ENCODE assay signal across 9 cellular contexts in genomic region chr11:60912851-60913550, GRCh38. TPM values are rescaled to one million over a fixed set of nuclear protein-coding genes. Genes with fewer than 3 reads are reported as not detected.
DNase-seq lines count a peak whose midpoint lies in the region; ATAC-seq, FAIRE-seq and TF ChIP-seq lines count a peak whose summit lies in the region.
"Had no signal": no experiment of that assay in that cellular context is flagged by ENCODE, and none has a peak within 500 bp of the region (broad histone marks: within the 10 kb centered on the region; RNA-seq: fewer than 3 reads in every experiment).

No MANE protein-coding gene starts in this region.

- H3K9ac ChIP-seq in parathyroid adenoma: no peak overlapping the region

- H2AFZ ChIP-seq in parathyroid adenoma: peak overlapping the region; percentile 96

- no peak for DNase-seq in Calu3
- DNase-seq in RWPE1 (ENCODE audit: low spot score): no peak
- no peak for DNase-seq in frontal cortex (ENCODE audit: low spot score in 2 of 2)
- no peak for DNase-seq in GM10248 (ENCODE audit: extremely low spot score)

- peaks cover 23% of the 10 kb centered on the region for H3K4me1 Mint-ChIP-seq in Calu3 (ENCODE audit: low read depth, unreplicated experiment)

- intact Hi-C loops in Calu3 (cut with micrococcal nuclease; ENCODE audit: unreplicated experiment): no loop called here

- no peak overlapping the region for H3K27ac Mint-ChIP-seq in Calu3 (ENCODE audit: unreplicated experiment)

- H3K36me3 ChIP-seq in esophagus (ENCODE audit: control insufficient read depth in 2 of 2, insufficient read depth in 2 of 2, low read length in 1 of 2) (no peaks in the 10 kb centered on the region), parathyroid adenoma (ENCODE audit: control insufficient read depth, insufficient read depth, low read length) (no peaks in the 10 kb centered on the region)

- peaks cover 20% of the 10 kb centered on the region for H3K36me3 Mint-ChIP-seq in Calu3 (ENCODE audit: insufficient read depth, unreplicated experiment)

- H3K4me2 ChIP-seq in parathyroid adenoma (ENCODE audit: low read length): peak overlapping the region; percentile 83

- POLR2A ChIA-PET in RWPE1 (lab: Yijun Ruan, JAX; ENCODE audit: low non-redundant PET) (no interaction called here), GM10248 (lab: Yijun Ruan, JAX) (interaction anchor here (0.9 kb wide), 1 partner anchor 73 kb away, joined by 3 read pairs; no protein-coding TSS in a partner anchor)

- CTCF ChIA-PET in Calu3 (lab: Charles Lee): interaction anchor here (0.9 to 1.1 kb wide), 2 partner anchors 7 to 275 kb away, joined by 3 read pairs; no protein-coding TSS in a partner anchor
- CTCF ChIA-PET in RWPE1 (lab: Yijun Ruan, JAX): interaction anchor here (0.7 to 1.1 kb wide), 2 partner anchors 13 to 1854 kb away, joined by 4 read pairs; no protein-coding TSS in a partner anchor
- CTCF ChIA-PET in GM10248 (lab: Yijun Ruan, JAX): interaction anchor here (0.8 to 10.6 kb wide), 15 partner anchors 9 to 275 kb away, joined by 3 to 112 read pairs (median 4); partner anchors contain the start of gene PRPF19

- H3K4me1 ChIP-seq in esophagus (ENCODE audit: control insufficient read depth in 2 of 2, insufficient read depth in 2 of 2, low read length in 1 of 2): peaks cover 3 to 17% of the 10 kb centered on the region in 2 donors
- peaks cover 13% of the 10 kb centered on the region for H3K4me1 ChIP-seq in parathyroid adenoma

- H3K27ac ChIP-seq in RWPE1 (peak overlapping the region; percentile 89), esophagus (ENCODE audit: low read depth in 2 of 2, low read length in 1 of 2) (peak overlapping the region; percentile 51 to 93), parathyroid adenoma (peak overlapping the region; percentile 94)

- no peak for FAIRE-seq in frontal cortex (lab: Jason Lieb, UNC)

- H3K4me3 Mint-ChIP-seq in Calu3 (ENCODE audit: low read depth, unreplicated experiment): peak overlapping the region; percentile 97

- TF ChIP-seq CTCF in Calu3 (IDR thresholded peaks at IDR 0.05; ENCODE audit: unreplicated experiment) (no peak), RWPE1 (conservative IDR thresholded peaks at IDR 0.05; ENCODE audit: low read depth) (no peak), parathyroid adenoma (IDR thresholded peaks at IDR 0.05) (no peak), GM10248 (IDR thresholded peaks at IDR 0.05; ENCODE audit: control extremely low read depth, extremely low read depth, low read depth, missing control alignments) (no peak)

- H3K79me2 ChIP-seq in parathyroid adenoma: peaks cover 3% of the 10 kb centered on the region

- ATAC-seq in HG02852 (IDR thresholded peaks at IDR 0.05; ENCODE audit: unreplicated experiment) (no peak), GM18873 (IDR thresholded peaks at IDR 0.05; ENCODE audit: low FRiP score, unreplicated experiment) (no peak)

- H3K27me3 Mint-ChIP-seq in Calu3 (ENCODE audit: unreplicated experiment): peaks cover 46% of the 10 kb centered on the region

- H3K9me3 Mint-ChIP-seq in Calu3 (ENCODE audit: low read depth, unreplicated experiment): no peaks in the 10 kb centered on the region

- H3K4me3 ChIP-seq in esophagus (ENCODE audit: low read depth in 1 of 2, low read length in 2 of 2): no peak overlapping the region
- peak overlapping the region; percentile 73 for H3K4me3 ChIP-seq in parathyroid adenoma (ENCODE audit: low read depth, low read length)

- 64 to 75% methylated on average over 22 of the region's 22 CpGs for WGBS in esophagus, 2 donors

- BruUV-seq in Calu3 (replicated peaks; lab: Mats Ljungman, UMichigan): no TSS peak

- no peaks in the 10 kb centered on the region for H3K27me3 ChIP-seq in esophagus (ENCODE audit: control insufficient read depth in 1 of 2, insufficient read depth in 2 of 2, low read length in 2 of 2)
- H3K27me3 ChIP-seq in parathyroid adenoma (ENCODE audit: control insufficient read depth, insufficient read depth, low read length): no peaks in the 10 kb centered on the region

- no peaks in the 10 kb centered on the region for H3K9me3 ChIP-seq in esophagus (ENCODE audit: control insufficient read depth in 2 of 2, insufficient read depth in 1 of 2, low read depth in 1 of 2, low read length in 1 of 2)
- H3K9me3 ChIP-seq in parathyroid adenoma (ENCODE audit: control insufficient read depth, low read length): no peaks in the 10 kb centered on the region

RNA-seq across cellular contexts. Expression of gene TMEM109, which starts 1.0 kb away (rescaled TPM):
- total RNA-seq in Calu3 (2022) (71.2 and 78.1 TPM in 2 replicates), frontal cortex (9.4 TPM)
- 100 to 1,000 TPM in 1 of 2 donors, 10 to 100 TPM in 1; 68.4 to 112 TPM for polyA plus RNA-seq in esophagus

RNA-seq across cellular contexts. Expression of gene PRPF19, which starts 6.6 kb away (rescaled TPM):
- total RNA-seq in Calu3 (2022) (128 and 129 TPM in 2 replicates), frontal cortex (37.5 TPM)
- 10 to 100 TPM; 55.1 to 78.2 TPM for polyA plus RNA-seq in esophagus

RNA-seq across cellular contexts. Expression of gene TMEM132A, which starts 11.3 kb away (rescaled TPM):
- total RNA-seq in Calu3 (2022) (105 and 116 TPM in 2 replicates), frontal cortex (131 TPM)
- 10 to 100 TPM in 1 of 2 donors, 1 to 10 TPM in 1; 8.1 to 37.4 TPM for polyA plus RNA-seq in esophagus

RNA-seq across cellular contexts. Expression of gene SLC15A3, which starts 39.0 kb away (rescaled TPM):
- total RNA-seq in Calu3 (2022) (6.8 and 12.4 TPM in 2 replicates), frontal cortex (3.3 TPM)
- polyA plus RNA-seq in esophagus: 1 to 10 TPM; 6.5 to 9.7 TPM

RNA-seq across cellular contexts. Expression of gene ZP1, which starts 45.7 kb away (rescaled TPM):
- total RNA-seq in Calu3 (2022) (not detected in 2 replicates), frontal cortex (not detected)
- under 1 TPM; 0.06 to 0.08 TPM for polyA plus RNA-seq in esophagus
- total RNA-seq: SK-MEL-5 had no signal
